ENCODE assay signal across 17 cellular contexts in genomic region chr14:101363261-101363555, GRCh38.
"Had no signal": no experiment of that assay in that cellular context is flagged by ENCODE, and none has a peak within 500 bp of the region (broad histone marks: within the 10 kb centered on the region; RNA-seq: fewer than 3 reads in every experiment).

No MANE protein-coding gene starts in this region.

- H3K36me3 ChIP-seq: brain microvascular endothelial cell, left ventricle myocardium inferior, right lobe of liver, thyroid gland had no signal

- H3K27ac ChIP-seq: brain microvascular endothelial cell, left ventricle myocardium inferior, psoas muscle, right lobe of liver had no signal

- H3K4me1 ChIP-seq: left ventricle myocardium inferior, psoas muscle had no signal

- H3K9me3 ChIP-seq: mucosa of descending colon, psoas muscle, right lobe of liver, thyroid gland had no signal

- H3K4me3 Mint-ChIP-seq: activated naive CD8-positive, alpha-beta T cell; activated T-cell treated with anti-CD3 and anti-CD28 coated beads, Interleukin-2, amount 50 U/mL, for 4 hours; central memory CD8-positive, alpha-beta T cell; natural killer cell had no signal

- H3K9me3 Mint-ChIP-seq: activated T-cell treated with anti-CD3 and anti-CD28 coated beads, Interleukin-2, amount 50 U/mL, for 4 hours; central memory CD8-positive, alpha-beta T cell; natural killer cell had no signal

- DNase-seq: activated CD4-positive, alpha-beta T cell treated with anti-CD3 and anti-CD28 coated beads, Interleukin-2, amount 50 U/mL, for 48 hours; activated CD4-positive, CD25-positive, alpha-beta regulatory T cell treated with anti-CD3 and anti-CD28 coated beads, Interleukin-2, amount 50 U/mL, for 72 hours; activated effector memory CD4-positive, alpha-beta T cell treated with anti-CD3 and anti-CD28 coated beads, Interleukin-2, amount 50 U/mL, for 16 hours; activated T-cell treated with anti-CD3 and anti-CD28 coated beads, Interleukin-2, amount 50 U/mL, for 4 hours; brain microvascular endothelial cell; foreskin fibroblast; left ventricle myocardium inferior; mucosa of descending colon; natural killer cell; psoas muscle; right lobe of liver; stimulated activated CD4-positive, alpha-beta T cell treated with anti-CD3 and anti-CD28 coated beads, Interleukin-1b, Interleukin-23, amount 100 ng/mL, for 48 hours; SW 1271; thyroid gland had no signal

- H3K36me3 Mint-ChIP-seq: activated naive CD8-positive, alpha-beta T cell; natural killer cell had no signal

- ATAC-seq: activated T-cell treated with anti-CD3 and anti-CD28 coated beads, Interleukin-2, amount 50 U/mL, for 4 hours; mucosa of descending colon; natural killer cell; psoas muscle had no signal

- H3K27ac Mint-ChIP-seq: activated naive CD8-positive, alpha-beta T cell; natural killer cell had no signal

- H3K4me1 Mint-ChIP-seq: central memory CD8-positive, alpha-beta T cell; natural killer cell had no signal

- H3K4me3 ChIP-seq: coronary artery, left ventricle myocardium inferior, mucosa of descending colon, psoas muscle, right lobe of liver, thyroid gland had no signal
